ENCODE assay signal across 9 cellular contexts in genomic region chr2:136139601-136140000, GRCh38. TPM values are rescaled to one million over a fixed set of nuclear protein-coding genes. Genes with fewer than 3 reads are reported as not detected.
A peak's percentile ranks its signal among the peaks of the same experiment; 100 is the strongest.
DNase-seq lines count a peak whose midpoint lies in the region; ATAC-seq and TF ChIP-seq lines count a peak whose summit lies in the region.
"Had no signal": no experiment of that assay in that cellular context is flagged by ENCODE, and none has a peak within 500 bp of the region (broad histone marks: within the 10 kb centered on the region; RNA-seq: fewer than 3 reads in every experiment).

No MANE protein-coding gene starts in this region.

- H3K27me3 Mint-ChIP-seq in immature natural killer cell (ENCODE audit: low read depth in 3 of 3), result peaks cover 12 to 34% (median 14%) of the 10 kb centered on the region in 3 donors
- H3K27me3 Mint-ChIP-seq in type B pancreatic cell, result peaks cover 33% of the 10 kb centered on the region

- ATAC-seq in GM18498 (IDR thresholded peaks at IDR 0.05; ENCODE audit: unreplicated experiment) (peak; percentile 46), GM21360 (IDR thresholded peaks at IDR 0.05; ENCODE audit: unreplicated experiment) (peak; percentile 51)

- DNase-seq in OCI-M1 (lab: John Stamatoyannopoulos, UW), result peak; percentile 77
- DNase-seq in immature natural killer cell, result no peak
- no peak for DNase-seq in type B pancreatic cell (ENCODE audit: extremely low spot score, unreplicated experiment)
- no peak for DNase-seq in NCI-H2196 treated with DMSO at 0.1 percent for 48 hours (lab: John Stamatoyannopoulos, UW; ENCODE audit: unreplicated experiment)
- DNase-seq in GM19238 (ENCODE audit: insufficient read length, low spot score), result no peak
- DNase-seq: hypothalamus, NCI-H1436 treated with DMSO at 0.1 percent for 48 hours had no signal

- H3K36me3 Mint-ChIP-seq in immature natural killer cell (peaks cover 0 to 4% (median 0%) of the 10 kb centered on the region in 3 donors), type B pancreatic cell (no peaks in the 10 kb centered on the region)

- H3K4me1 Mint-ChIP-seq in immature natural killer cell, result peaks cover 50 to 51% of the 10 kb centered on the region in 2 donors
- peaks cover 6% of the 10 kb centered on the region for H3K4me1 Mint-ChIP-seq in type B pancreatic cell (ENCODE audit: unreplicated experiment)

- H3K27ac Mint-ChIP-seq in immature natural killer cell, result peak overlapping the region in 5 of 6 donors; percentile 37 to 99 (median 61)
- H3K27ac Mint-ChIP-seq in type B pancreatic cell, result no peak overlapping the region

- peak overlapping the region in 1 of 5 donors; percentile 29 for H3K4me3 Mint-ChIP-seq in immature natural killer cell
- no peak overlapping the region for H3K4me3 Mint-ChIP-seq in type B pancreatic cell

- H3K9me3 Mint-ChIP-seq in immature natural killer cell, result no peaks in the 10 kb centered on the region
- peaks cover 4% of the 10 kb centered on the region for H3K9me3 Mint-ChIP-seq in type B pancreatic cell

- no peak for TF ChIP-seq CTCF in type B pancreatic cell (conservative IDR thresholded peaks at IDR 0.05)

RNA-seq across cellular contexts. Expression of gene CXCR4, which starts 21.7 kb away (rescaled TPM):
- 100 to 1,000 TPM; 147 to 758 (median 582) TPM for polyA plus RNA-seq in immature natural killer cell
- total RNA-seq in type B pancreatic cell (ENCODE audit: low replicate concordance), result 5.2 and 34.8 TPM in 2 replicates
